Comparison of ENCODE assay signal across 1 cellular context in genomic region chr3:189169728-189170127, GRCh38.
A peak's percentile ranks its signal among the peaks of the same experiment; 100 is the strongest.
TF ChIP-seq lines count a peak whose summit lies in the region.

No MANE protein-coding gene starts in this region.

TF ChIP-seq in H1, 55 proteins besides CTCF, POLR2A, EP300 and RAD21:
- TF ChIP-seq ATF2 (IDR thresholded peaks at IDR 0.05; ENCODE audit: low read length) (no peak), CEBPB (IDR thresholded peaks at IDR 0.05; ENCODE audit: low read depth, low read length) (no peak), ATF3 (IDR thresholded peaks at IDR 0.05; ENCODE audit: insufficient read depth, low read depth, low read length) (no peak), USF2 (IDR thresholded peaks at IDR 0.05; ENCODE audit: low read length) (no peak), JUN (IDR thresholded peaks at IDR 0.05; ENCODE audit: low read depth, low read length) (no peak), GTF2F1 (IDR thresholded peaks at IDR 0.05; ENCODE audit: borderline replicate concordance, low read depth, low read length) (no peak), NANOG (IDR thresholded peaks at IDR 0.05; ENCODE audit: insufficient read depth, low read depth, low read length, poor library complexity, severe bottlenecking) (no peak), SP2 (IDR thresholded peaks at IDR 0.05; ENCODE audit: low read length) (no peak), YY1 (IDR thresholded peaks at IDR 0.05; ENCODE audit: low read depth, low read length) (peak; percentile 66; the same call in 1 of the 2 replicates)
